2 cellular contexts compared by ENCODE assay signal in genomic region chr5:113084402-113085083, GRCh38.
A peak's percentile ranks its signal among the peaks of the same experiment; 100 is the strongest.
TF ChIP-seq lines count a peak whose summit lies in the region.

No MANE protein-coding gene starts in this region.

TF ChIP-seq in HepG2, 621 proteins besides CTCF, POLR2A, EP300 and RAD21:
- TF ChIP-seq, protein P1, sequence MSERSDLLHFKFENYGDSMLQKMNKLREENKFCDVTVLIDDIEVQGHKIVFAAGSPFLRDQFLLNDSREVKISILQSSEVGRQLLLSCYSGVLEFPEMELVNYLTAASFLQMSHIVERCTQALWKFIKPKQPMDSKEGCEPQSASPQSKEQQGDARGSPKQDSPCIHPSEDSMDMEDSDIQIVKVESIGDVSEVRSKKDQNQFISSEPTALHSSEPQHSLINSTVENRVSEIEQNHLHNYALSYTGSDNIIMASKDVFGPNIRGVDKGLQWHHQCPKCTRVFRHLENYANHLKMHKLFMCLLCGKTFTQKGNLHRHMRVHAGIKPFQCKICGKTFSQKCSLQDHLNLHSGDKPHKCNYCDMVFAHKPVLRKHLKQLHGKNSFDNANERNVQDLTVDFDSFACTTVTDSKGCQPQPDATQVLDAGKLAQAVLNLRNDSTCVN (CRISPR knock-in tag; IDR thresholded peaks at IDR 0.05; ENCODE audit: borderline replicate concordance), result no peak
- TF ChIP-seq ZNF451 (CRISPR knock-in tag; IDR thresholded peaks at IDR 0.05), result no peak
- peak; percentile 21; the same call in 1 of the 2 replicates for TF ChIP-seq STAG1 (CRISPR knock-in tag; IDR thresholded peaks at IDR 0.05)

TF ChIP-seq in SK-N-SH, 30 proteins besides CTCF, POLR2A, EP300 and RAD21:
- TF ChIP-seq GATA2 (CRISPR knock-in tag; IDR thresholded peaks at IDR 0.05) (peak; percentile 80), SMC3 (IDR thresholded peaks at IDR 0.05; ENCODE audit: low read depth, low read length) (peak; percentile 18; the same call in 1 of the 2 replicates), MXI1 (IDR thresholded peaks at IDR 0.05; ENCODE audit: low read depth, low read length) (no peak), FOSL2 (IDR thresholded peaks at IDR 0.05; ENCODE audit: borderline replicate concordance, low read depth) (no peak), FOXJ3 (CRISPR knock-in tag; IDR thresholded peaks at IDR 0.05) (peak; percentile 75), CHD2 (IDR thresholded peaks at IDR 0.05; ENCODE audit: low read length, partially characterized antibody) (peak; percentile 43), TCF12 (IDR thresholded peaks at IDR 0.05) (peak; percentile 23; the same call in 1 of the 2 replicates), RFX5 (IDR thresholded peaks at IDR 0.05; ENCODE audit: low read length) (no peak), MEF2A (IDR thresholded peaks at IDR 0.05; ENCODE audit: borderline replicate concordance, low read depth) (no peak), RCOR1 (IDR thresholded peaks at IDR 0.05; ENCODE audit: low read length) (peak; percentile 75)
